10 cellular contexts compared by ENCODE assay signal in genomic region chr1:229148041-229148671, GRCh38.
DNase-seq lines count a peak whose midpoint lies in the region; ATAC-seq and TF ChIP-seq lines count a peak whose summit lies in the region.
"Had no signal": no experiment of that assay in that cellular context is flagged by ENCODE, and none has a peak within 500 bp of the region (broad histone marks: within the 10 kb centered on the region; RNA-seq: fewer than 3 reads in every experiment).

No MANE protein-coding gene starts in this region.

- H3K27ac ChIP-seq in foreskin keratinocyte, result no peak overlapping the region
- H3K27ac ChIP-seq: tibial nerve had no signal

- DNase-seq in KG1 (lab: John Stamatoyannopoulos, UW) (peak; percentile 37), NCI-H526 (lab: John Stamatoyannopoulos, UW) (peak; percentile 87 to 89), fibroblast of pulmonary artery (ENCODE audit: low read depth) (peak; percentile 38), retina (peak; percentile 50), foreskin keratinocyte (no peak), RPMI8226 (no peak), SIG-M5 treated with dmso at 0.1 percent for 504 hours (lab: John Stamatoyannopoulos, UW; ENCODE audit: unreplicated experiment) (no peak)
- DNase-seq: stimulated activated CD4-positive, alpha-beta T cell treated with anti-CD3 and anti-CD28 coated beads, Interleukin-1b, Interleukin-23, amount 100 ng/mL, for 48 hours had no signal

- peaks cover 57% of the 10 kb centered on the region for H3K27me3 ChIP-seq in foreskin keratinocyte
- H3K27me3 ChIP-seq: tibial nerve had no signal

- no peaks in the 10 kb centered on the region for H3K4me1 ChIP-seq in foreskin keratinocyte

- ATAC-seq in foreskin keratinocyte, result no peak
- ATAC-seq in GM21360 (IDR thresholded peaks at IDR 0.05; ENCODE audit: unreplicated experiment), result no peak

- TF ChIP-seq CTCF in fibroblast of pulmonary artery (IDR thresholded peaks at IDR 0.05; ENCODE audit: low read length, missing control alignments) (no peak), foreskin keratinocyte (conservative IDR thresholded peaks at IDR 0.05) (no peak)

- H3K4me3 ChIP-seq in fibroblast of pulmonary artery (replicated peaks; ENCODE audit: low read depth, low read length), result no peak overlapping the region
- H3K4me3 ChIP-seq: tibial nerve had no signal

Comparison
In these comparisons a context has a peak if more than half of its experiments do, and no peak if none do; other contexts are left out.
1. DNase-seq: peak in KG1 (single experiment), NCI-H526 (2 of 2), fibroblast of pulmonary artery (single experiment) and retina (single experiment); none in foreskin keratinocyte (0 of 2), RPMI8226 (single experiment) and SIG-M5 treated with dmso at 0.1 percent for 504 hours (single experiment).